30 cellular contexts compared by ENCODE assay signal in the genomic region with DNA sequence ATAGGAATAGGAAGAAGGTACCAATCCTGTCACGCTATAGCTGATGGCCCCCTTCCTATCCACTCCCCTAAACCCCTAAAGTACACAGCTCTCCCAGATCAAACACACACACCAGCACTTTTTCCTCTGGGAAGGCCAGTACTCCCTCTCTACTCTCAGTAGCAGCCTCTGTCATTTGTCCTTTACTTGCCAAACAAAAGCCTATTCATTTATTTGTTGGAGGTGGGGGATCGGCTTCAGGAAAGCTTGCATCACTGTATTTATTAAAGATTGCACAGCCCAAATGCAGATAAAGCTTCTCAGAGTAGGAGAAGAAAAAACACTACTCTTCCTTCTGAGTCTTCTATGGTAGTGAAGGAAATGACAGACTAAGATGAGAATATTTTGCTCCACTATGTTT.
DNase-seq lines count a peak whose midpoint lies in the region; ATAC-seq lines count a peak whose summit lies in the region.
"Had no signal": no experiment of that assay in that cellular context is flagged by ENCODE, and none has a peak within 500 bp of the region (broad histone marks: within the 10 kb centered on the region; RNA-seq: fewer than 3 reads in every experiment).

No MANE protein-coding gene starts in this region.

- DNase-seq in ACHN (peak; percentile 11), adipocyte (ENCODE audit: low read depth) (no peak), inferior parietal cortex (ENCODE audit: extremely low spot score) (peak; percentile 20), pons (ENCODE audit: low spot score) (peak; percentile 77), left ventricle myocardium superior (no peak)
- DNase-seq: activated CD4-positive, CD25-positive, alpha-beta regulatory T cell; activated CD8-positive, alpha-beta memory T cell treated with anti-CD3 and anti-CD28 coated beads, Interleukin-2, amount 10 ng/mL, durations not matched to agents 7 days and 5 days; activated naive CD4-positive, alpha-beta T cell treated with Interleukin-2 at 50 U/mL for 16 hours; activated T-cell treated with anti-CD3 and anti-CD28 coated beads, Interleukin-2, amount 50 U/mL, for 72 hours; adrenal gland; CD4-positive, alpha-beta T cell; DMS 273 treated with DMSO at 0.1 percent for 48 hours; left colon; naive thymus-derived CD8-positive, alpha-beta T cell; NCI-H1417; NCI-H2081 treated with DMSO at 0.1 percent for 48 hours; NCI-H345; NCI-H774; ovary; retina; stimulated activated CD4-positive, alpha-beta T cell treated with anti-CD3 and anti-CD28 coated beads, Interleukin-12 subunit alpha, Interleukin-12 subunit beta, amount 100 ng/mL, for 4 hours; stimulated activated CD4-positive, alpha-beta T cell treated with anti-CD3 and anti-CD28 coated beads, Interleukin-4, amount 100 ng/mL, for 1 hour; T-cell had no signal

- no peaks in the 10 kb centered on the region for H3K9me3 ChIP-seq in adipocyte (ENCODE audit: control insufficient read depth, low read length)
- H3K9me3 ChIP-seq: adrenal gland, ovary, SJSA1, suprapubic skin had no signal

- H3K4me1 ChIP-seq in adipocyte (ENCODE audit: control insufficient read depth, insufficient read depth, low read length) = peaks cover 46% of the 10 kb centered on the region
- H3K4me1 ChIP-seq: adrenal gland had no signal

- H3K27me3 ChIP-seq in adipocyte (replicated peaks; ENCODE audit: control insufficient read depth, insufficient read depth, low read length) = no peaks in the 10 kb centered on the region
- H3K27me3 ChIP-seq: adrenal gland, ovary, SJSA1, suprapubic skin had no signal

- intact Hi-C loops in left ventricle myocardium superior (cut with micrococcal nuclease) = no loop called here

- in situ Hi-C loops in ACHN (cut with HindIII; ENCODE audit: low pct_ligation_motif_present, low pct_unique_long_range_greater_than_20kb, low sequenced_read_pairs) = no loop called here

- H3K9ac ChIP-seq in adipocyte (ENCODE audit: low read length) = peak overlapping the region; percentile 50

- no peaks in the 10 kb centered on the region for H3K36me3 ChIP-seq in adipocyte (ENCODE audit: control insufficient read depth, insufficient read depth, low read length, severe bottlenecking)
- H3K36me3 ChIP-seq: adrenal gland, ovary, suprapubic skin had no signal

- ATAC-seq in left ventricle myocardium superior (no peak), HG03457 (IDR thresholded peaks at IDR 0.05; ENCODE audit: unreplicated experiment) (no peak), HG03439 (IDR thresholded peaks at IDR 0.05; ENCODE audit: unreplicated experiment) (no peak), HG03039 (IDR thresholded peaks at IDR 0.05; ENCODE audit: unreplicated experiment) (no peak)
- ATAC-seq: activated CD8-positive, alpha-beta memory T cell treated with anti-CD3 and anti-CD28 coated beads, Interleukin-2, amount 10 ng/mL, durations not matched to agents 7 days and 5 days; activated T-cell treated with anti-CD3 and anti-CD28 coated beads, Interleukin-2, amount 50 U/mL, for 72 hours; esophagus mucosa; HCT116; left colon; naive thymus-derived CD8-positive, alpha-beta T cell; T-cell had no signal

- no peak overlapping the region for H3K4me3 ChIP-seq in adipocyte (ENCODE audit: low read length)
- H3K4me3 ChIP-seq: adrenal gland, ovary, SJSA1, suprapubic skin had no signal

Comparison
In these comparisons a context has a peak if more than half of its experiments do, and no peak if none do; other contexts are left out.
1. DNase-seq: peak in ACHN (single experiment), inferior parietal cortex (single experiment) and pons (single experiment); none in adipocyte (single experiment) and left ventricle myocardium superior (single experiment).